In the genomic region with DNA sequence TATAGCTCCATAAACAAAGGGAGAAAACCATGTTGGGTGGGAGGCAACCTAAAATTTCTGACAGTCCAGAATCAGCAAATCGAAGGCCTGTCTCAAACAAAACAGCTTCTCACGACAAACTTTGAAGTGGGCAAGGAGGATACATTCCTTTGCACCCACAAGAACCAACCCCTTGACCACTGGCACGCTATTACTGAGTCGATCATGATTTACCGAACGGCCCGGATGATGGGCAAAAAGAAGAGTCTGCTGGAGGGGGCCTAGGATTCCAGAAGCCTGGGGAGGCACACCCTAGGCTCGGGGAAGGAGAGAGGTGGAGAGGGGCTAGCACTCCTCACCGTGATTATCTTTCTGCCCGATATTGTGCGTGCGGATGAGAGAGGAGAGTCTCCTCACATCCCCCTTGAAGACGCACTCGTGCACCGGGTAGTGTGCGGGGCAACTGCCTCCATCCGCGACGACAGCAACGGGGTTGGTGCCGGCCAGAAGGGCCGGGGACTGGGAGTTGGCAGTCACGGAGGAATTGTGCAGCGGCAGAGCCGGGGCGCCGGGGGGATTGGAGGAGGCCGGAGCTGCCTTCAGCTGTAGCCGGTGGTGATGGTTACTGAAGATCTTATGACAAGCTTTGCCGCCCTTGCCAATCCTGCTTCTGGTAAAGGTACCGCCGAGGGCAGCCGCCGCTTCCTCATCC, we compare ENCODE assay signal across 7 cellular contexts. TPM values are rescaled to one million over a fixed set of nuclear protein-coding genes. Genes with fewer than 3 reads are reported as not detected.
DNase-seq lines count a peak whose midpoint lies in the region; ATAC-seq and TF ChIP-seq lines count a peak whose summit lies in the region.

No MANE protein-coding gene starts in this region.

- H3K4me3 ChIP-seq in HUES48 (ENCODE audit: low read depth, low read length) (peak overlapping the region; percentile 80), muscle layer of duodenum (ENCODE audit: low read depth in 1 of 2, low read length in 2 of 2) (peak overlapping the region; percentile 83 to 96), thymus (ENCODE audit: low read length) (peak overlapping the region; percentile 80)

- H3K9me3 Mint-ChIP-seq in activated B cell treated with CpG ODN at 0.5 μM for 24 hours (no peaks in the 10 kb centered on the region), endothelial cell (ENCODE audit: unreplicated experiment) (no peaks in the 10 kb centered on the region)

- peak overlapping the region; percentile 94 for H3K9ac ChIP-seq in HUES48 (ENCODE audit: low read depth, low read length)

- H3K27ac Mint-ChIP-seq in activated B cell treated with CpG ODN at 0.5 μM for 24 hours, result peak overlapping the region; percentile 98
- peak overlapping the region; percentile 99 for H3K27ac Mint-ChIP-seq in endothelial cell (ENCODE audit: unreplicated experiment)

- H3K27me3 ChIP-seq in HUES48 (ENCODE audit: control insufficient read depth, insufficient read depth, low read length) (no peaks in the 10 kb centered on the region), muscle layer of duodenum (ENCODE audit: low read depth, low read length) (no peaks in the 10 kb centered on the region), thymus (ENCODE audit: control insufficient read depth, insufficient read depth) (no peaks in the 10 kb centered on the region)

- under 1% methylated on average over 34 of the region's 34 CpGs for WGBS in thymus

- peak; percentile 26 for ATAC-seq in GM21576 (IDR thresholded peaks at IDR 0.05; ENCODE audit: unreplicated experiment)
- peak; percentile 28 for ATAC-seq in activated B cell treated with CpG ODN at 0.5 μM for 24 hours (ENCODE audit: low read depth)

- H3K4me1 ChIP-seq in HUES48 (ENCODE audit: control insufficient read depth, insufficient read depth, low read length), result no peaks in the 10 kb centered on the region
- peaks cover 4 to 31% of the 10 kb centered on the region in 2 donors for H3K4me1 ChIP-seq in muscle layer of duodenum (ENCODE audit: control insufficient read depth in 1 of 2, insufficient read depth in 2 of 2, low read length in 2 of 2)
- peaks cover 3% of the 10 kb centered on the region for H3K4me1 ChIP-seq in thymus (ENCODE audit: control insufficient read depth, insufficient read depth, low read length)

- H3K27me3 Mint-ChIP-seq in activated B cell treated with CpG ODN at 0.5 μM for 24 hours (no peaks in the 10 kb centered on the region), endothelial cell (ENCODE audit: unreplicated experiment) (peaks cover 12% of the 10 kb centered on the region)

- H3K27ac ChIP-seq in HUES48 (ENCODE audit: low read depth, low read length), result peak overlapping the region; percentile 97
- H3K27ac ChIP-seq in muscle layer of duodenum (ENCODE audit: low read length), result peak overlapping the region; percentile 96
- peak overlapping the region; percentile 92 for H3K27ac ChIP-seq in thymus (ENCODE audit: low read depth)

- H3K36me3 ChIP-seq in HUES48 (ENCODE audit: control insufficient read depth, insufficient read depth, low read length) (peaks cover 3% of the 10 kb centered on the region; the same call in 1 of the 2 replicates), muscle layer of duodenum (ENCODE audit: control insufficient read depth in 1 of 2, insufficient read depth in 2 of 2, low read length in 2 of 2) (peaks cover 0 to 6% of the 10 kb centered on the region in 2 donors), thymus (ENCODE audit: control insufficient read depth, insufficient read depth) (no peaks in the 10 kb centered on the region)

- peaks cover 49% of the 10 kb centered on the region for H3K4me1 Mint-ChIP-seq in activated B cell treated with CpG ODN at 0.5 μM for 24 hours
- H3K4me1 Mint-ChIP-seq in endothelial cell (ENCODE audit: unreplicated experiment), result peaks cover 26% of the 10 kb centered on the region

- TF ChIP-seq CTCF in GM10248 (IDR thresholded peaks at IDR 0.05; ENCODE audit: control extremely low read depth, extremely low read depth, low read depth, missing control alignments), result no peak
- TF ChIP-seq CTCF in activated B cell treated with CpG ODN at 0.5 μM for 24 hours (IDR thresholded peaks at IDR 0.05), result no peak
- no peak for TF ChIP-seq CTCF in endothelial cell (IDR thresholded peaks at IDR 0.05; ENCODE audit: unreplicated experiment)

- H3K36me3 Mint-ChIP-seq in activated B cell treated with CpG ODN at 0.5 μM for 24 hours (ENCODE audit: low read depth) (peaks cover 33% of the 10 kb centered on the region), endothelial cell (ENCODE audit: low read depth, unreplicated experiment) (peaks cover 15% of the 10 kb centered on the region)

- CTCF ChIA-PET in GM10248 (lab: Yijun Ruan, JAX) (interaction anchor here (1.0 to 2.6 kb wide), 5 partner anchors 9 to 166 kb away, joined by 3 to 11 read pairs (median 3); a partner anchor contains a TSS), activated B cell treated with CpG ODN at 0.5 μM for 24 hours (lab: Charles Lee) (interaction anchor here (0.8 to 1.9 kb wide), 2 partner anchors 57 to 727 kb away, joined by 4 to 7 read pairs; a partner anchor contains a TSS)

- H3K4me3 Mint-ChIP-seq in activated B cell treated with CpG ODN at 0.5 μM for 24 hours (peak overlapping the region; percentile 99), endothelial cell (ENCODE audit: unreplicated experiment) (peak overlapping the region; percentile 94)

- POLR2A ChIA-PET in GM10248 (lab: Yijun Ruan, JAX) (interaction anchor here (1.7 kb wide), 1 partner anchor 57 kb away, joined by 9 read pairs; a partner anchor contains a TSS), activated B cell treated with CpG ODN at 0.5 μM for 24 hours (lab: Charles Lee) (interaction anchor here (0.7 to 4.8 kb wide), 8 partner anchors 12 to 727 kb away, joined by 3 to 83 read pairs (median 6); a partner anchor contains a TSS)

- DNase-seq in GM10248 (ENCODE audit: extremely low spot score) (peak; percentile 28), activated B cell treated with CpG ODN at 0.5 μM for 24 hours (no peak), endothelial cell (ENCODE audit: low spot score) (peak; percentile 30)

- no peaks in the 10 kb centered on the region for H3K9me3 ChIP-seq in HUES48 (ENCODE audit: control insufficient read depth, insufficient read depth, low read length)
- no peaks in the 10 kb centered on the region for H3K9me3 ChIP-seq in muscle layer of duodenum (ENCODE audit: control insufficient read depth in 1 of 2, low read length in 2 of 2)
- no peaks in the 10 kb centered on the region for H3K9me3 ChIP-seq in thymus (ENCODE audit: control insufficient read depth)

- intact Hi-C loops in activated B cell treated with CpG ODN at 0.5 μM for 24 hours (cut with micrococcal nuclease), result loop anchor here (1.0 kb wide), 4 partner anchors 57 to 728 kb away; a partner anchor contains a TSS

RNA-seq across cellular contexts. Expression of a gene that starts 0.7 kb away (rescaled TPM):
- total RNA-seq in activated B cell treated with CpG ODN at 0.5 μM for 24 hours, result 20.9 and 21.2 TPM in 2 replicates
- total RNA-seq in endothelial cell (ENCODE audit: unreplicated experiment), result 20.9 TPM
- 18.6 TPM for polyA plus RNA-seq in thymus

RNA-seq across cellular contexts. Expression of a gene that starts 57.3 kb away (rescaled TPM):
- total RNA-seq in activated B cell treated with CpG ODN at 0.5 μM for 24 hours (4.3 TPM in 2 replicates), endothelial cell (ENCODE audit: unreplicated experiment) (20.2 TPM)
- 2.8 TPM for polyA plus RNA-seq in thymus
